ENCODE assay signal across 15 cellular contexts in the genomic region with DNA sequence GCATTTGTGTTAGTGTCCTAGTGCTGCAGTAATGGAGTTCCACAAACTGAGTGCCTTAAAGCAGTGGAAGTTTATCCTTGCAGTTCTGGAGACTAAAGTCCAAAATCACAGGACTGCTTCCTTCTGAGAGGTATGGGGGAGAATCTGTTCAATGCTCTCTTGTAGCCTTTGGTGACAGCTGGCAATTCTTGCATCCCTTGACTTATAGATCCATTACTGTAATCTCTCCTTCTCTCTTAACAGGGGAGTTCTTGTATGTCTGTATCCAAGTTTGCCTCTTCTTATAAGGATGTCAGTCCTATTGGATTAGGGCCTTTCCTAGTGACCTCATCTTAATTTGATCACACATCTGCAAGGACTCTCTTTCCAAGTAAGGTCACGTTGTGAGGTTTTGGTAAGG.
"Had no signal": no experiment of that assay in that cellular context is flagged by ENCODE, and none has a peak within 500 bp of the region (broad histone marks: within the 10 kb centered on the region; RNA-seq: fewer than 3 reads in every experiment).

No MANE protein-coding gene starts in this region.

- H3K4me1 ChIP-seq: body of pancreas had no signal

- H3K9me3 ChIP-seq: body of pancreas, gastrocnemius medialis, heart left ventricle, sigmoid colon had no signal

- H3K27ac ChIP-seq: body of pancreas, gastrocnemius medialis, heart left ventricle, parathyroid adenoma, sigmoid colon, WERI-Rb-1 had no signal

- H3K4me3 ChIP-seq: body of pancreas, gastrocnemius medialis, heart left ventricle, sigmoid colon had no signal

- ATAC-seq: body of pancreas, gastrocnemius medialis, heart left ventricle, SK-N-SH treated with all-trans-retinoic acid at 6 μM for 48 hours had no signal

- DNase-seq: activated CD4-positive, alpha-beta T cell treated with anti-CD3 and anti-CD28 coated beads for 4 hours; activated CD8-positive, alpha-beta memory T cell treated with anti-CD3 and anti-CD28 coated beads for 24 hours; activated naive CD4-positive, alpha-beta T cell treated with Interleukin-2 at 50 U/mL for 16 hours; amygdala; body of pancreas; cerebellar nuclear complex; effector memory CD4-positive, alpha-beta T cell; gastrocnemius medialis; heart left ventricle; midbrain; sigmoid colon; stimulated activated CD4-positive, alpha-beta T cell treated with anti-CD3 and anti-CD28 coated beads, Interleukin-1b, Interleukin-23, amount 100 ng/mL, for 48 hours; WERI-Rb-1 had no signal

- H3K27me3 ChIP-seq: body of pancreas, gastrocnemius medialis, heart left ventricle, sigmoid colon had no signal
